ENCODE assay signal across 31 cellular contexts in genomic region chr1:174286042-174286441, GRCh38.
"Had no signal": no experiment of that assay in that cellular context is flagged by ENCODE, and none has a peak within 500 bp of the region (broad histone marks: within the 10 kb centered on the region; RNA-seq: fewer than 3 reads in every experiment).

No MANE protein-coding gene starts in this region.

- H3K27me3 ChIP-seq: neural progenitor cell, ovary, spleen, thyroid gland, tibial nerve, upper lobe of left lung, vagina had no signal

- H3K27ac Mint-ChIP-seq: nephron; neural progenitor cell; progenitor cell of endocrine pancreas; stimulated activated memory B cell treated with anti-CD40 and anti-IgM and Interleukin-4, amounts not matched to agents 10 μg/mL and 1 μg/mL and 100 μg/mL, for 72 hours; stimulated activated naive CD8-positive, alpha-beta T cell treated with anti-CD3 and anti-CD28 coated beads, Interleukin-15, amount 100 ng/mL, for 72 hours had no signal

- H3K4me3 Mint-ChIP-seq: natural killer cell; nephron; neural progenitor cell; stimulated activated memory B cell treated with anti-CD40 and anti-IgM and Interleukin-4, amounts not matched to agents 10 μg/mL and 1 μg/mL and 100 μg/mL, for 72 hours; stimulated activated naive CD8-positive, alpha-beta T cell treated with anti-CD3 and anti-CD28 coated beads, Interleukin-15, amount 100 ng/mL, for 72 hours had no signal

- DNase-seq: natural killer cell; occipital lobe; ovary; posterior cingulate gyrus; psoas muscle; right cardiac atrium; spleen; stimulated activated CD4-positive, alpha-beta T cell treated with anti-CD3 and anti-CD28 coated beads, Interleukin-12 subunit alpha, Interleukin-12 subunit beta, amount 100 ng/mL, for 4 hours; stimulated activated CD4-positive, alpha-beta T cell treated with anti-CD3 and anti-CD28 coated beads, Interleukin-1b, Interleukin-23, amount 100 ng/mL, for 48 hours; stimulated activated CD4-positive, alpha-beta T cell treated with anti-CD3 and anti-CD28 coated beads, Interleukin-4, amount 100 ng/mL, for 1 hour; stimulated activated CD4-positive, alpha-beta T cell treated with anti-CD3 and anti-CD28 coated beads, Interleukin-4, amount 100 ng/mL, for 4 hours; stimulated activated CD8-positive, alpha-beta memory T cell treated with anti-CD3 and anti-CD28 coated beads, Interleukin-4, amount 100 ng/mL, for 48 hours; stimulated activated naive CD4-positive, alpha-beta T cell; stimulated activated naive CD8-positive, alpha-beta T cell treated with anti-CD3 and anti-CD28 coated beads, Interleukin-15, amount 100 ng/mL, for 72 hours; stimulated activated naive CD8-positive, alpha-beta T cell treated with anti-CD3 and anti-CD28 coated beads, Interleukin-15, Interleukin-2, amounts not matched to agents 100 U/mL and 50 U/mL, for 24 hours; substantia nigra; thyroid gland; trophoblast cell; upper lobe of left lung had no signal

- FAIRE-seq: urothelium cell line had no signal

- H3K9ac ChIP-seq: neural progenitor cell, parathyroid adenoma had no signal

- H3K79me2 ChIP-seq: parathyroid adenoma had no signal

- H3K4me2 ChIP-seq: neural progenitor cell, smooth muscle cell had no signal

- H3K27ac ChIP-seq: neural progenitor cell, ovary, parathyroid adenoma, psoas muscle, skin epidermis, spleen, thoracic aorta, thyroid gland, tibial nerve, upper lobe of left lung, vagina had no signal

- ATAC-seq: natural killer cell; psoas muscle; right cardiac atrium; sciatic nerve; stimulated activated memory B cell treated with anti-CD40 and anti-IgM and Interleukin-4, amounts not matched to agents 10 μg/mL and 1 μg/mL and 100 μg/mL, for 72 hours; stimulated activated naive CD8-positive, alpha-beta T cell treated with anti-CD3 and anti-CD28 coated beads, Interleukin-15, amount 100 ng/mL, for 72 hours; stimulated activated naive CD8-positive, alpha-beta T cell treated with anti-CD3 and anti-CD28 coated beads, Interleukin-15, Interleukin-2, amounts not matched to agents 100 U/mL and 50 U/mL, for 24 hours had no signal

- H2AFZ ChIP-seq: neural progenitor cell, parathyroid adenoma had no signal

- H3K4me1 Mint-ChIP-seq: nephron, neural progenitor cell had no signal

- H3K4me3 ChIP-seq: neural progenitor cell, ovary, psoas muscle, skin epidermis, smooth muscle cell, spleen, thoracic aorta, thyroid gland, tibial nerve, upper lobe of left lung, vagina had no signal

- H3K36me3 ChIP-seq: neural progenitor cell, ovary had no signal

- H3K9me3 ChIP-seq: psoas muscle, thyroid gland, upper lobe of left lung, vagina had no signal

- H3K27me3 Mint-ChIP-seq: progenitor cell of endocrine pancreas; stimulated activated memory B cell treated with anti-CD40 and anti-IgM and Interleukin-4, amounts not matched to agents 10 μg/mL and 1 μg/mL and 100 μg/mL, for 72 hours; stimulated activated naive CD8-positive, alpha-beta T cell treated with anti-CD3 and anti-CD28 coated beads, Interleukin-15, amount 100 ng/mL, for 72 hours had no signal

- H3K4me1 ChIP-seq: neural progenitor cell, parathyroid adenoma, psoas muscle, spleen, thyroid gland, tibial nerve, upper lobe of left lung, vagina had no signal
